ENCODE assay signal across 15 cellular contexts in genomic region chr3:70984756-70985155, GRCh38.
DNase-seq lines count a peak whose midpoint lies in the region; ATAC-seq and TF ChIP-seq lines count a peak whose summit lies in the region.
"Had no signal": no experiment of that assay in that cellular context is flagged by ENCODE, and none has a peak within 500 bp of the region (broad histone marks: within the 10 kb centered on the region; RNA-seq: fewer than 3 reads in every experiment).

No MANE protein-coding gene starts in this region.

- H3K4me3 Mint-ChIP-seq in activated CD4-positive, alpha-beta T cell treated with anti-CD3 and anti-CD28 coated beads for 36 hours, result no peak overlapping the region
- H3K4me3 Mint-ChIP-seq in activated CD4-positive, alpha-beta memory T cell treated with anti-CD3 and anti-CD28 coated beads, Interleukin-2, amount 10 ng/mL, durations not matched to agents 7 days and 5 days, result no peak overlapping the region
- H3K4me3 Mint-ChIP-seq: WTC11 had no signal

- peaks cover 32 to 99% (median 84%) of the 10 kb centered on the region in 4 donors for H3K4me1 ChIP-seq in stomach
- H3K4me1 ChIP-seq: Caco-2 had no signal

- no peak overlapping the region for H3K4me3 ChIP-seq in stomach
- H3K4me3 ChIP-seq: gastrocnemius medialis had no signal

- CTCF ChIA-PET in activated CD4-positive, alpha-beta T cell treated with anti-CD3 and anti-CD28 coated beads for 36 hours (lab: Charles Lee), result interaction anchor here (0.8 to 1.7 kb wide), 3 partner anchors 9 to 45 kb away, joined by 3 to 4 read pairs (median 3); no protein-coding TSS in a partner anchor
- CTCF ChIA-PET in activated CD4-positive, alpha-beta memory T cell treated with anti-CD3 and anti-CD28 coated beads, Interleukin-2, amount 10 ng/mL, durations not matched to agents 7 days and 5 days (lab: Charles Lee), result no interaction called here

- POLR2A ChIA-PET in activated CD4-positive, alpha-beta T cell treated with anti-CD3 and anti-CD28 coated beads for 36 hours (lab: Charles Lee), result interaction anchor here (0.6 kb wide), 1 partner anchor 72 kb away, joined by 3 read pairs; no protein-coding TSS in a partner anchor
- POLR2A ChIA-PET in activated CD4-positive, alpha-beta memory T cell treated with anti-CD3 and anti-CD28 coated beads, Interleukin-2, amount 10 ng/mL, durations not matched to agents 7 days and 5 days (lab: Charles Lee), result no interaction called here

- H3K27ac Mint-ChIP-seq in activated CD4-positive, alpha-beta T cell treated with anti-CD3 and anti-CD28 coated beads for 36 hours, result peak overlapping the region; percentile 80
- peak overlapping the region; percentile 23 for H3K27ac Mint-ChIP-seq in activated CD4-positive, alpha-beta memory T cell treated with anti-CD3 and anti-CD28 coated beads, Interleukin-2, amount 10 ng/mL, durations not matched to agents 7 days and 5 days

- H3K27me3 Mint-ChIP-seq in activated CD4-positive, alpha-beta T cell treated with anti-CD3 and anti-CD28 coated beads for 36 hours, result no peaks in the 10 kb centered on the region
- H3K27me3 Mint-ChIP-seq in activated CD4-positive, alpha-beta memory T cell treated with anti-CD3 and anti-CD28 coated beads, Interleukin-2, amount 10 ng/mL, durations not matched to agents 7 days and 5 days, result no peaks in the 10 kb centered on the region

- no peak for DNase-seq in activated CD4-positive, alpha-beta T cell treated with anti-CD3 and anti-CD28 coated beads for 36 hours
- no peak for DNase-seq in activated CD4-positive, alpha-beta T cell treated with anti-CD3 and anti-CD28 coated beads, Interleukin-2, amount 50 U/mL, for 48 hours
- no peak for DNase-seq in activated CD4-positive, alpha-beta memory T cell treated with anti-CD3 and anti-CD28 coated beads, Interleukin-2, amount 10 ng/mL, durations not matched to agents 7 days and 5 days
- peak; percentile 60 for DNase-seq in fibroblast of peridontal ligament (ENCODE audit: extremely low read depth)
- no peak for DNase-seq in stomach
- no peak for DNase-seq in NCI-H1436 treated with DMSO at 0.1 percent for 48 hours (lab: John Stamatoyannopoulos, UW)
- DNase-seq: Caco-2; effector CD4-positive, alpha-beta T cell; gastrocnemius medialis; NCI-H1105; retina; SK-N-SH had no signal

- H3K36me3 Mint-ChIP-seq in activated CD4-positive, alpha-beta T cell treated with anti-CD3 and anti-CD28 coated beads for 36 hours (ENCODE audit: low read depth), result peaks cover 84% of the 10 kb centered on the region
- H3K36me3 Mint-ChIP-seq in activated CD4-positive, alpha-beta memory T cell treated with anti-CD3 and anti-CD28 coated beads, Interleukin-2, amount 10 ng/mL, durations not matched to agents 7 days and 5 days (ENCODE audit: low read depth), result peaks cover 83% of the 10 kb centered on the region

- no peaks in the 10 kb centered on the region for H3K9me3 Mint-ChIP-seq in activated CD4-positive, alpha-beta T cell treated with anti-CD3 and anti-CD28 coated beads for 36 hours (ENCODE audit: low read depth)
- no peaks in the 10 kb centered on the region for H3K9me3 Mint-ChIP-seq in activated CD4-positive, alpha-beta memory T cell treated with anti-CD3 and anti-CD28 coated beads, Interleukin-2, amount 10 ng/mL, durations not matched to agents 7 days and 5 days
- H3K9me3 Mint-ChIP-seq: WTC11 had no signal

- no peaks in the 10 kb centered on the region for H3K27me3 ChIP-seq in stomach
- H3K27me3 ChIP-seq: gastrocnemius medialis had no signal

- TF ChIP-seq EP300 in stomach (IDR thresholded peaks at IDR 0.05), result no peak

- WGBS in stomach, 5 donors, result 64 to 82% (median 75%) methylated on average over 6 of the region's 6 CpGs

- H3K36me3 ChIP-seq in stomach, result peaks cover 16 to 40% (median 27%) of the 10 kb centered on the region in 4 donors

- peaks cover 73% of the 10 kb centered on the region for H3K4me1 Mint-ChIP-seq in activated CD4-positive, alpha-beta T cell treated with anti-CD3 and anti-CD28 coated beads for 36 hours
- H3K4me1 Mint-ChIP-seq in activated CD4-positive, alpha-beta memory T cell treated with anti-CD3 and anti-CD28 coated beads, Interleukin-2, amount 10 ng/mL, durations not matched to agents 7 days and 5 days, result peaks cover 58% of the 10 kb centered on the region

- no peaks in the 10 kb centered on the region for H3K9me3 ChIP-seq in stomach
- H3K9me3 ChIP-seq: Caco-2, gastrocnemius medialis, SK-N-SH had no signal

- intact Hi-C loops in activated CD4-positive, alpha-beta T cell treated with anti-CD3 and anti-CD28 coated beads for 36 hours (cut with DNase I, micrococcal nuclease), result no loop called here
- intact Hi-C loops in stomach (cut with DNase I; ENCODE audit: low total_unique reads), result no loop called here

- no peak for TF ChIP-seq POLR2A in stomach (IDR thresholded peaks at IDR 0.05)

- no peak for TF ChIP-seq CTCF in stomach (IDR thresholded peaks at IDR 0.05)

- peak overlapping the region; percentile 4 to 89 (median 82) for H3K27ac ChIP-seq in stomach

- ATAC-seq in activated CD4-positive, alpha-beta T cell treated with anti-CD3 and anti-CD28 coated beads for 36 hours, result no peak
- ATAC-seq in GM19023 (IDR thresholded peaks at IDR 0.05; ENCODE audit: unreplicated experiment) (no peak), GM19395 (IDR thresholded peaks at IDR 0.05; ENCODE audit: unreplicated experiment) (no peak)
- ATAC-seq: gastrocnemius medialis, WTC11 had no signal
